In the genomic region with DNA sequence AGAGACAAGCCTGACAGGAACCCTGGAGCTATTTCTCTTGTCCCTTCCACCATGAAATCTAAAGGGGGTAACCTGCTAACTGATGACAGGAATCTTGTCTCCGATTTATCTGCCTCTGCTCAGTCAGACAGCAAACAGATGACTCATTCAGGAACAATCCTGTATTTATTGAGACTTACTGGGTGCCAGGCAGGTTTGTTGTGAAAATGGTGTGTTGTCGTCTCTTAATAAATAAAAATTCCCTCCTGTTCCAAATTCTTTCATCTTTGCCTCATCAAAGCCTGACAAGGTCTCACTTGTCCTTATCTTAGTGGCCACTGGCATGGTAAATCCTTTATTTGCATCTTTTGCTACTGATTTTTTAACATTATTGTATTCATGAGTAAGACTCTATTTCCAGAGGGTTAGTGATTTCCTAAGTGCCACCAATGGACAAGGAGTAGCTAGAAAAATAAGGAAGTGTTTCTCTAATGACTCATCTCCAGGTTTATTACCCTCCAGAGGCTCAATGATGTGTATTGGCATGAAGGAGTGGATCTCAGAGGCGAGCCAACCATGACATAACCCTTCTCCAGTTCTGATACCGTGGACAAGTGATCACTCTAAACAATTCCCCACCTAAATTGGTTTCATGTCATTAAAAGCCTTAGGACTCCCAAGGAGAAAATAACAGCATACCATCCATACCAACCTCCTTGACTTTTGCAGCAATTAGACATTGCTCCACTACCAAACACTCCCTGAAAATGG, we compare ENCODE assay signal across 8 cellular contexts.
DNase-seq lines count a peak whose midpoint lies in the region; FAIRE-seq and TF ChIP-seq lines count a peak whose summit lies in the region.

No MANE protein-coding gene starts in this region.

- peak overlapping the region; percentile 94 for H3K27ac Mint-ChIP-seq in type B pancreatic cell

- in situ Hi-C loops in G401 (cut with HindIII; ENCODE audit: low sequenced_read_pairs), result no loop called here

- FAIRE-seq in GM12891 (lab: Jason Lieb, UNC), result no peak

- no peaks in the 10 kb centered on the region for H3K36me3 Mint-ChIP-seq in type B pancreatic cell

- DNase-seq in NCI-H510A treated with DMSO at 0.1 percent for 48 hours (lab: John Stamatoyannopoulos, UW) (peak; percentile 13), NCI-H510A (lab: John Stamatoyannopoulos, UW) (no peak), RKO (ENCODE audit: low spot score) (peak; percentile 50), iris pigment epithelial cell (ENCODE audit: low read depth) (peak; percentile 23), type B pancreatic cell (ENCODE audit: extremely low spot score, unreplicated experiment) (no peak), G401 (ENCODE audit: low spot score) (no peak), GM12891 (ENCODE audit: insufficient read length, low spot score) (no peak)
- DNase-seq in activated CD4-positive, CD25-positive, alpha-beta regulatory T cell (lab: John Stamatoyannopoulos, UW), result no peak

- H3K4me1 Mint-ChIP-seq in type B pancreatic cell (ENCODE audit: unreplicated experiment), result peaks cover 19% of the 10 kb centered on the region

- H3K9me3 Mint-ChIP-seq in type B pancreatic cell, result no peaks in the 10 kb centered on the region

- no peak for TF ChIP-seq CTCF in type B pancreatic cell (conservative IDR thresholded peaks at IDR 0.05)

- TF ChIP-seq POLR2A in GM12891 (IDR thresholded peaks at IDR 0.05; ENCODE audit: low read depth, low read length), result no peak

- H3K27me3 Mint-ChIP-seq in type B pancreatic cell, result no peaks in the 10 kb centered on the region

- H3K4me3 Mint-ChIP-seq in type B pancreatic cell, result peak overlapping the region; percentile 38

TF ChIP-seq in GM12891, 5 proteins besides CTCF, POLR2A, EP300 and RAD21:
- TF ChIP-seq TAF1 (IDR thresholded peaks at IDR 0.05; ENCODE audit: low read depth, low read length) (no peak), SPI1 (IDR thresholded peaks at IDR 0.05; ENCODE audit: low read depth, low read length) (no peak), POLR2AphosphoS5 (IDR thresholded peaks at IDR 0.05; ENCODE audit: low read depth, low read length) (no peak), POU2F2 (IDR thresholded peaks at IDR 0.05; ENCODE audit: low read depth, low read length) (no peak)

Comparison
In these comparisons a context has a peak if more than half of its experiments do, and no peak if none do; other contexts are left out.
1. DNase-seq: peak in NCI-H510A treated with DMSO at 0.1 percent for 48 hours (single experiment), RKO (single experiment) and iris pigment epithelial cell (single experiment); none in NCI-H510A (single experiment), type B pancreatic cell (single experiment), G401 (single experiment), GM12891 (single experiment) and activated CD4-positive, CD25-positive, alpha-beta regulatory T cell (0 of 4).